1 cellular context compared by ENCODE assay signal in genomic region chr2:66679422-66679821, GRCh38.
TF ChIP-seq lines count a peak whose summit lies in the region.

No MANE protein-coding gene starts in this region.

TF ChIP-seq in GM23338, 12 proteins besides CTCF, POLR2A, EP300 and RAD21:
- TF ChIP-seq REST (IDR thresholded peaks at IDR 0.05; ENCODE audit: unreplicated experiment) = no peak
- no peak for TF ChIP-seq ZNF331 (CRISPR knock-in tag; IDR thresholded peaks at IDR 0.05; ENCODE audit: low read depth)
- TF ChIP-seq ZNF462 (CRISPR knock-in tag; IDR thresholded peaks at IDR 0.05) = no peak
- no peak for TF ChIP-seq EZH2phosphoT487 (IDR thresholded peaks at IDR 0.05; ENCODE audit: unreplicated experiment)
- TF ChIP-seq EZH2 (IDR thresholded peaks at IDR 0.05; ENCODE audit: low read depth, unreplicated experiment) = no peak
- TF ChIP-seq CREB1 (CRISPR knock-in tag; IDR thresholded peaks at IDR 0.05; ENCODE audit: low read depth) = no peak
- TF ChIP-seq JUNB (IDR thresholded peaks at IDR 0.05; ENCODE audit: unreplicated experiment) = no peak
- TF ChIP-seq ZNF114 (CRISPR knock-in tag; IDR thresholded peaks at IDR 0.05) = no peak
- no peak for TF ChIP-seq POLR2AphosphoS5 (IDR thresholded peaks at IDR 0.05; ENCODE audit: low read depth)
- no peak for TF ChIP-seq NANOG (IDR thresholded peaks at IDR 0.05; ENCODE audit: borderline replicate concordance)
- TF ChIP-seq ETS1 (IDR thresholded peaks at IDR 0.05) = no peak
- TF ChIP-seq STAT1 (IDR thresholded peaks at IDR 0.05; ENCODE audit: unreplicated experiment) = no peak
